Comparison of ENCODE assay signal across 8 cellular contexts in genomic region chr12:76024942-76025600, GRCh38. TPM values are rescaled to one million over a fixed set of nuclear protein-coding genes. Genes with fewer than 3 reads are reported as not detected.
DNase-seq lines count a peak whose midpoint lies in the region; ATAC-seq lines count a peak whose summit lies in the region.

No MANE protein-coding gene starts in this region.

- no peak overlapping the region for H3K4me3 Mint-ChIP-seq in activated T-helper 2 cell treated with anti-CD3 and anti-CD28 coated beads, Interferon-gamma antibody, Interleukin-2, Interleukin-4, amounts not matched to agents 10 μg/mL and 5 μg/mL and 100 μg/mL, durations not matched to agents 14 hours and 24 hours and 36 hours (ENCODE audit: low read depth)

- peak overlapping the region; percentile 26 for H3K27ac Mint-ChIP-seq in activated T-helper 2 cell treated with anti-CD3 and anti-CD28 coated beads, Interferon-gamma antibody, Interleukin-2, Interleukin-4, amounts not matched to agents 10 μg/mL and 5 μg/mL and 100 μg/mL, durations not matched to agents 14 hours and 24 hours and 36 hours

- peaks cover 61% of the 10 kb centered on the region for H3K4me1 Mint-ChIP-seq in activated T-helper 2 cell treated with anti-CD3 and anti-CD28 coated beads, Interferon-gamma antibody, Interleukin-2, Interleukin-4, amounts not matched to agents 10 μg/mL and 5 μg/mL and 100 μg/mL, durations not matched to agents 14 hours and 24 hours and 36 hours (ENCODE audit: low read depth)

- DNase-seq in ELR (ENCODE audit: low read depth), result peak; percentile 90
- peak; percentile 71 for DNase-seq in LoVo (ENCODE audit: low spot score)
- no peak for DNase-seq in activated T-helper 2 cell treated with anti-CD3 and anti-CD28 coated beads, Interferon-gamma antibody, Interleukin-2, Interleukin-4, amounts not matched to agents 10 μg/mL and 5 μg/mL and 100 μg/mL, durations not matched to agents 14 hours and 24 hours and 36 hours (ENCODE audit: low spot score)
- DNase-seq in lung microvascular endothelial cell (ENCODE audit: low read depth in 2 of 2), result peak; percentile 15 to 85
- DNase-seq in GM19238 (ENCODE audit: insufficient read length, low spot score), result no peak

- no peaks in the 10 kb centered on the region for H3K27me3 Mint-ChIP-seq in activated T-helper 2 cell treated with anti-CD3 and anti-CD28 coated beads, Interferon-gamma antibody, Interleukin-2, Interleukin-4, amounts not matched to agents 10 μg/mL and 5 μg/mL and 100 μg/mL, durations not matched to agents 14 hours and 24 hours and 36 hours (ENCODE audit: low read depth)

- no peaks in the 10 kb centered on the region for H3K9me3 Mint-ChIP-seq in activated T-helper 2 cell treated with anti-CD3 and anti-CD28 coated beads, Interferon-gamma antibody, Interleukin-2, Interleukin-4, amounts not matched to agents 10 μg/mL and 5 μg/mL and 100 μg/mL, durations not matched to agents 14 hours and 24 hours and 36 hours

- no peak for ATAC-seq in HG03045 (IDR thresholded peaks at IDR 0.05; ENCODE audit: unreplicated experiment)
- ATAC-seq in HG03175 (IDR thresholded peaks at IDR 0.05; ENCODE audit: unreplicated experiment), result no peak
- no peak for ATAC-seq in HG03571 (IDR thresholded peaks at IDR 0.05; ENCODE audit: unreplicated experiment)

- peaks cover 57% of the 10 kb centered on the region for H3K36me3 Mint-ChIP-seq in activated T-helper 2 cell treated with anti-CD3 and anti-CD28 coated beads, Interferon-gamma antibody, Interleukin-2, Interleukin-4, amounts not matched to agents 10 μg/mL and 5 μg/mL and 100 μg/mL, durations not matched to agents 14 hours and 24 hours and 36 hours (ENCODE audit: low read depth)

- intact Hi-C loops in activated T-helper 2 cell treated with anti-CD3 and anti-CD28 coated beads, Interferon-gamma antibody, Interleukin-2, Interleukin-4, amounts not matched to agents 10 μg/mL and 5 μg/mL and 100 μg/mL, durations not matched to agents 14 hours and 24 hours and 36 hours (cut with micrococcal nuclease), result loop anchor here (5.0 kb wide), 1 partner anchor 368 kb away; no protein-coding TSS in a partner anchor

RNA-seq across cellular contexts. Expression of gene PHLDA1, which starts 6.5 kb away (rescaled TPM):
- total RNA-seq in activated T-helper 2 cell treated with anti-CD3 and anti-CD28 coated beads, Interferon-gamma antibody, Interleukin-2, Interleukin-4, amounts not matched to agents 10 μg/mL and 5 μg/mL and 100 μg/mL, durations not matched to agents 14 hours and 24 hours and 36 hours, result 43.2 and 44.2 TPM in 2 replicates
- 13.1 and 16.1 TPM in 2 replicates for total RNA-seq in lung microvascular endothelial cell

RNA-seq across cellular contexts. Expression of gene NAP1L1, which starts 59.4 kb away (rescaled TPM):
- 701 and 744 TPM in 2 replicates for total RNA-seq in activated T-helper 2 cell treated with anti-CD3 and anti-CD28 coated beads, Interferon-gamma antibody, Interleukin-2, Interleukin-4, amounts not matched to agents 10 μg/mL and 5 μg/mL and 100 μg/mL, durations not matched to agents 14 hours and 24 hours and 36 hours
- total RNA-seq in lung microvascular endothelial cell, result 116 and 146 TPM in 2 replicates

Comparison
In these comparisons a context has a peak if more than half of its experiments do, and no peak if none do; other contexts are left out.
1. DNase-seq: peak in ELR (single experiment), LoVo (single experiment) and lung microvascular endothelial cell (2 of 2); none in activated T-helper 2 cell treated with anti-CD3 and anti-CD28 coated beads, Interferon-gamma antibody, Interleukin-2, Interleukin-4, amounts not matched to agents 10 μg/mL and 5 μg/mL and 100 μg/mL, durations not matched to agents 14 hours and 24 hours and 36 hours (single experiment) and GM19238 (single experiment).